Comparison of ENCODE assay signal across 15 cellular contexts in genomic region chr20:10478205-10478604, GRCh38. TPM values are rescaled to one million over a fixed set of nuclear protein-coding genes. Genes with fewer than 3 reads are reported as not detected.
A peak's percentile ranks its signal among the peaks of the same experiment; 100 is the strongest.
DNase-seq lines count a peak whose midpoint lies in the region; ATAC-seq and TF ChIP-seq lines count a peak whose summit lies in the region.
"Had no signal": no experiment of that assay in that cellular context is flagged by ENCODE, and none has a peak within 500 bp of the region (broad histone marks: within the 10 kb centered on the region; RNA-seq: fewer than 3 reads in every experiment).

No MANE protein-coding gene starts in this region.

- H3K9me3 ChIP-seq in Peyer's patch: no peaks in the 10 kb centered on the region
- H3K9me3 ChIP-seq: BLaER1, breast epithelium, ovary had no signal

- no peak for TF ChIP-seq POLR2A in Peyer's patch (IDR thresholded peaks at IDR 0.05)

- H3K27me3 ChIP-seq in Peyer's patch: no peaks in the 10 kb centered on the region
- H3K27me3 ChIP-seq: BLaER1, breast epithelium, hepatocyte, ovary had no signal

- H3K27ac ChIP-seq in Peyer's patch: no peak overlapping the region
- H3K27ac ChIP-seq: BLaER1, breast epithelium, hepatocyte, ovary had no signal

- TF ChIP-seq CTCF in Peyer's patch (IDR thresholded peaks at IDR 0.05): no peak

- no peaks in the 10 kb centered on the region for H3K4me1 ChIP-seq in Peyer's patch
- H3K4me1 ChIP-seq: breast epithelium had no signal

- intact Hi-C loops in posterior vena cava (cut with DNase I): loop anchor here in 1 of 2 donors (10.0 kb wide), 1 partner anchor 1067 kb away; no protein-coding TSS in a partner anchor

- H3K4me3 ChIP-seq in Peyer's patch: no peak overlapping the region
- H3K4me3 ChIP-seq: BLaER1, breast epithelium, hepatocyte, lung, ovary had no signal

- peak; percentile 72 for ATAC-seq in GM18517 (IDR thresholded peaks at IDR 0.05; ENCODE audit: unreplicated experiment)
- peak; percentile 45 for ATAC-seq in GM21381 (IDR thresholded peaks at IDR 0.05; ENCODE audit: unreplicated experiment)
- peak; percentile 53 for ATAC-seq in HG02943 (IDR thresholded peaks at IDR 0.05; ENCODE audit: low read depth, unreplicated experiment)
- ATAC-seq in HG03558 (IDR thresholded peaks at IDR 0.05; ENCODE audit: extremely low read depth, unreplicated experiment): peak; percentile 73

- H3K36me3 ChIP-seq in Peyer's patch: no peaks in the 10 kb centered on the region
- H3K36me3 ChIP-seq: breast epithelium, ovary had no signal

- DNase-seq in NCI-H1417 treated with DMSO at 0.1 percent for 48 hours (lab: John Stamatoyannopoulos, UW) (no peak), Peyer's patch (no peak), occipital lobe (lab: John Stamatoyannopoulos, UW) (no peak), posterior vena cava (ENCODE audit: low spot score) (no peak)
- DNase-seq: activated gamma-delta T cell, NCI-H2029 treated with DMSO at 0.1 percent for 48 hours, ovary had no signal

RNA-seq across cellular contexts. Expression of gene SLX4IP, which starts 43.1 kb away (rescaled TPM):
- total RNA-seq in Peyer's patch (1 to 10 TPM; 6.1 to 9.0 (median 7.9) TPM), occipital lobe (7.5 TPM), posterior vena cava (1 to 10 TPM; 1.8 to 3.3 TPM)

RNA-seq across cellular contexts. Expression of gene MKKS, which starts 44.2 kb away (rescaled TPM):
- total RNA-seq in Peyer's patch: 10 to 100 TPM; 12.4 to 27.5 (median 19.9) TPM
- 17.9 TPM for total RNA-seq in occipital lobe
- total RNA-seq in posterior vena cava: 10 to 100 TPM; 16.1 to 16.9 TPM
